ENCODE assay signal across 16 cellular contexts in genomic region chr15:90305932-90306331, GRCh38. TPM values are rescaled to one million over a fixed set of nuclear protein-coding genes. Genes with fewer than 3 reads are reported as not detected.
DNase-seq lines count a peak whose midpoint lies in the region; ATAC-seq, FAIRE-seq and TF ChIP-seq lines count a peak whose summit lies in the region.
"Had no signal": no experiment of that assay in that cellular context is flagged by ENCODE, and none has a peak within 500 bp of the region (broad histone marks: within the 10 kb centered on the region; RNA-seq: fewer than 3 reads in every experiment).

No MANE protein-coding gene starts in this region.

- no peak for ATAC-seq in HepG2
- no peak for ATAC-seq in right lobe of liver
- peak; percentile 24 to 62 for ATAC-seq in lower lobe of right lung
- no peak for ATAC-seq in GM18520 (IDR thresholded peaks at IDR 0.05; ENCODE audit: unreplicated experiment)

- peaks cover 0 to 4% of the 10 kb centered on the region in 2 experiments; a peak in 2 of 5 replicates for H3K27me3 ChIP-seq in HepG2 (ENCODE audit: control insufficient read depth in 1 of 2, insufficient read depth in 2 of 2, low read length in 2 of 2)
- no peaks in the 10 kb centered on the region for H3K27me3 ChIP-seq in right lobe of liver
- H3K27me3 ChIP-seq in lower lobe of right lung (ENCODE audit: low read depth) = no peaks in the 10 kb centered on the region
- no peaks in the 10 kb centered on the region for H3K27me3 ChIP-seq in MG63
- H3K27me3 ChIP-seq in MM.1S (replicated peaks; ENCODE audit: insufficient read depth, low read length) = no peaks in the 10 kb centered on the region

- H3K9me3 Mint-ChIP-seq in activated T-helper 2 cell treated with anti-CD3 and anti-CD28 coated beads, Interferon-gamma antibody, Interleukin-2, Interleukin-4, amounts not matched to agents 10 μg/mL and 5 μg/mL and 100 μg/mL, durations not matched to agents 14 hours and 24 hours and 36 hours = no peaks in the 10 kb centered on the region

- TF ChIP-seq RAD21 in HepG2 (CRISPR knock-in tag; IDR thresholded peaks at IDR 0.05) = no peak

- intact Hi-C loops in HepG2 (cut with micrococcal nuclease; ENCODE audit: unreplicated experiment) = no loop called here
- intact Hi-C loops in right lobe of liver (cut with DNase I) = no loop called here
- intact Hi-C loops in activated T-helper 2 cell treated with anti-CD3 and anti-CD28 coated beads, Interferon-gamma antibody, Interleukin-2, Interleukin-4, amounts not matched to agents 10 μg/mL and 5 μg/mL and 100 μg/mL, durations not matched to agents 14 hours and 24 hours and 36 hours (cut with micrococcal nuclease) = loop anchor here (5.0 kb wide), 1 partner anchor 101 kb away; no protein-coding TSS in a partner anchor
- intact Hi-C loops in lower lobe of right lung (cut with DNase I) = no loop called here

- CTCF ChIA-PET in HepG2 (lab: Yijun Ruan, JAX; ENCODE audit: low intra/inter-chr PET ratio, low total read pairs) = no interaction called here

- peak overlapping the region; percentile 55 for H3K4me3 Mint-ChIP-seq in activated T-helper 2 cell treated with anti-CD3 and anti-CD28 coated beads, Interferon-gamma antibody, Interleukin-2, Interleukin-4, amounts not matched to agents 10 μg/mL and 5 μg/mL and 100 μg/mL, durations not matched to agents 14 hours and 24 hours and 36 hours (ENCODE audit: low read depth)

- H3K4me2 ChIP-seq in HepG2 (ENCODE audit: low read depth, low read length) (no peak overlapping the region), MM.1S (ENCODE audit: low read depth, low read length) (no peak overlapping the region)

- H3K27ac Mint-ChIP-seq in activated T-helper 2 cell treated with anti-CD3 and anti-CD28 coated beads, Interferon-gamma antibody, Interleukin-2, Interleukin-4, amounts not matched to agents 10 μg/mL and 5 μg/mL and 100 μg/mL, durations not matched to agents 14 hours and 24 hours and 36 hours = peak overlapping the region; percentile 84

- H3K27ac ChIP-seq in HepG2 (ENCODE audit: extremely low read length, insufficient read depth, low read length) (no peak overlapping the region), right lobe of liver (no peak overlapping the region), lower lobe of right lung (peak overlapping the region; percentile 0), MM.1S (ENCODE audit: low read length) (no peak overlapping the region)
- H3K27ac ChIP-seq: HL-60, prostate gland had no signal

- H3K4me3 ChIP-seq in HepG2 (replicated peaks in 1 of 3; ENCODE audit: insufficient read depth in 1 of 3, low read depth in 2 of 3, low read length in 3 of 3) (no peak overlapping the region), right lobe of liver (no peak overlapping the region), lower lobe of right lung (no peak overlapping the region), MG63 (no peak overlapping the region), MM.1S (ENCODE audit: low read length) (no peak overlapping the region)
- H3K4me3 ChIP-seq: prostate gland had no signal

- DNase-seq in HepG2 (ENCODE audit: low spot score) (no peak), right lobe of liver (no peak), lower lobe of right lung (no peak), MG63 (no peak), MM.1S (no peak), activated gamma-delta T cell (lab: John Stamatoyannopoulos, UW) (no peak)
- DNase-seq in activated T-helper 2 cell treated with anti-CD3 and anti-CD28 coated beads, Interferon-gamma antibody, Interleukin-2, Interleukin-4, amounts not matched to agents 10 μg/mL and 5 μg/mL and 100 μg/mL, durations not matched to agents 14 hours and 24 hours and 36 hours (ENCODE audit: low spot score) = no peak
- DNase-seq: effector CD8-positive, alpha-beta T cell; midbrain; SHP77 treated with DMSO at 0.1 percent for 48 hours; trophoblast cell had no signal

- TF ChIP-seq POLR2A in HepG2 (IDR thresholded peaks at IDR 0.05; ENCODE audit: insufficient read depth in 1 of 2, low read depth in 2 of 2, low read length in 2 of 2) (no peak), right lobe of liver (IDR thresholded peaks at IDR 0.05) (no peak)

- peaks cover 46% of the 10 kb centered on the region for H3K4me1 Mint-ChIP-seq in activated T-helper 2 cell treated with anti-CD3 and anti-CD28 coated beads, Interferon-gamma antibody, Interleukin-2, Interleukin-4, amounts not matched to agents 10 μg/mL and 5 μg/mL and 100 μg/mL, durations not matched to agents 14 hours and 24 hours and 36 hours (ENCODE audit: low read depth)

- WGBS in HepG2 (ENCODE audit: low lambda C conversion rate) = 43% methylated on average over 3 of the region's 3 CpGs
- WGBS in right lobe of liver (ENCODE audit: insufficient coverage, low coverage, low lambda C conversion rate, missing lambda C conversion rate) = 41% methylated on average over 3 of the region's 3 CpGs

- H3K9me3 ChIP-seq in HepG2 (ENCODE audit: low read length) (no peaks in the 10 kb centered on the region), right lobe of liver (no peaks in the 10 kb centered on the region), lower lobe of right lung (no peaks in the 10 kb centered on the region), MG63 (no peaks in the 10 kb centered on the region), MM.1S (replicated peaks; ENCODE audit: insufficient read depth, low read length) (no peaks in the 10 kb centered on the region)
- H3K9me3 ChIP-seq: prostate gland had no signal

- H4K20me1 ChIP-seq in HepG2 (ENCODE audit: insufficient read depth, low read length) (no peaks in the 10 kb centered on the region), MM.1S (ENCODE audit: insufficient read depth, low read length) (no peaks in the 10 kb centered on the region)

- H2AFZ ChIP-seq in HepG2 (ENCODE audit: low read length) (no peak overlapping the region), MM.1S (ENCODE audit: low read length) (no peak overlapping the region)

- H3F3A ChIP-seq in MM.1S (ENCODE audit: insufficient read depth, low read length) = no peaks in the 10 kb centered on the region

- TF ChIP-seq CTCF in HepG2 (CRISPR knock-in tag; IDR thresholded peaks at IDR 0.05) = no peak
- no peak for TF ChIP-seq CTCF in right lobe of liver (IDR thresholded peaks at IDR 0.05)
- no peak for TF ChIP-seq CTCF in lower lobe of right lung (IDR thresholded peaks at IDR 0.05)
- no peak for TF ChIP-seq CTCF in MM.1S (IDR thresholded peaks at IDR 0.05; ENCODE audit: low read length)

- in situ Hi-C loops in HepG2 (cut with HindIII; ENCODE audit: extremely low pct_ligation_motif_present, low pct_unique_long_range_greater_than_20kb) = loop anchor here (10.0 kb wide), 1 partner anchor 299 kb away; no protein-coding TSS in a partner anchor

- H3K79me2 ChIP-seq in HepG2 (ENCODE audit: insufficient read depth, low read length) = no peaks in the 10 kb centered on the region
- H3K79me2 ChIP-seq in MM.1S (ENCODE audit: low read length) = no peaks in the 10 kb centered on the region

- H3K9ac ChIP-seq in HepG2 (ENCODE audit: insufficient read depth, low read depth, low read length) (no peak overlapping the region), MM.1S (ENCODE audit: low read length) (no peak overlapping the region)

- FAIRE-seq in HepG2 (lab: Jason Lieb, UNC) = no peak
- FAIRE-seq: astrocyte, frontal cortex had no signal

- no peaks in the 10 kb centered on the region for H3K27me3 Mint-ChIP-seq in activated T-helper 2 cell treated with anti-CD3 and anti-CD28 coated beads, Interferon-gamma antibody, Interleukin-2, Interleukin-4, amounts not matched to agents 10 μg/mL and 5 μg/mL and 100 μg/mL, durations not matched to agents 14 hours and 24 hours and 36 hours (ENCODE audit: low read depth)

- no peaks in the 10 kb centered on the region for H3K9me2 ChIP-seq in MM.1S (replicated peaks; ENCODE audit: insufficient read depth, low read length)

- no peak for TF ChIP-seq EP300 in HepG2 (IDR thresholded peaks at IDR 0.05; ENCODE audit: low read depth in 2 of 2, low read length in 2 of 2)
- TF ChIP-seq EP300 in HepG2 (CRISPR knock-in tag; IDR thresholded peaks at IDR 0.05; ENCODE audit: borderline replicate concordance) = no peak

- POLR2A ChIA-PET in HepG2 (lab: Yijun Ruan, JAX) = no interaction called here

- no peaks in the 10 kb centered on the region for H3K36me3 Mint-ChIP-seq in activated T-helper 2 cell treated with anti-CD3 and anti-CD28 coated beads, Interferon-gamma antibody, Interleukin-2, Interleukin-4, amounts not matched to agents 10 μg/mL and 5 μg/mL and 100 μg/mL, durations not matched to agents 14 hours and 24 hours and 36 hours (ENCODE audit: low read depth)

- BruUV-seq in HepG2 (replicated peaks; lab: Mats Ljungman, UMichigan) = no TSS peak

- peaks cover 27% of the 10 kb centered on the region for H3K4me1 ChIP-seq in HepG2 (ENCODE audit: insufficient read depth, low read length)
- H3K4me1 ChIP-seq in right lobe of liver = no peaks in the 10 kb centered on the region
- peaks cover 14% of the 10 kb centered on the region for H3K4me1 ChIP-seq in lower lobe of right lung
- no peaks in the 10 kb centered on the region for H3K4me1 ChIP-seq in MM.1S (ENCODE audit: low read length)
- H3K4me1 ChIP-seq: prostate gland had no signal

- H3K36me3 ChIP-seq in HepG2 (replicated peaks in 1 of 2; ENCODE audit: control insufficient read depth in 1 of 2, insufficient read depth in 2 of 2, low read length in 2 of 2) (no peaks in the 10 kb centered on the region), right lobe of liver (no peaks in the 10 kb centered on the region), lower lobe of right lung (no peaks in the 10 kb centered on the region), MG63 (no peaks in the 10 kb centered on the region), MM.1S (replicated peaks; ENCODE audit: insufficient read depth, low read length) (no peaks in the 10 kb centered on the region)
- H3K36me3 ChIP-seq: prostate gland had no signal

RNA-seq across cellular contexts. Expression of gene NGRN, which starts 40.5 kb away (rescaled TPM):
- total RNA-seq in HepG2 (2016; rRNA removed; fragmentation: Illumina TruSeq; extraction: Trizol) = 63.7 and 77.7 TPM in 2 replicates
- total RNA-seq in HepG2 (2016; cell fraction: cytosol; rRNA removed; fragmentation: Illumina TruSeq; extraction: Trizol; ENCODE audit: low read depth) = 11.5 and 13.8 TPM in 2 replicates
- 60.1 and 83.0 TPM in 2 replicates for total RNA-seq in HepG2 (2016; cell fraction: insoluble cytoplasmic fraction; rRNA removed; fragmentation: Illumina TruSeq; extraction: Trizol)
- 39.4 and 40.9 TPM in 2 replicates for total RNA-seq in HepG2 (2016; cell fraction: membrane; rRNA removed; fragmentation: Illumina TruSeq; extraction: Trizol)
- 26.7 and 28.3 TPM in 2 replicates for total RNA-seq in HepG2 (2016; cell fraction: nucleus; rRNA removed; fragmentation: Illumina TruSeq; extraction: Trizol)
- 39.8 and 44.2 TPM in 2 replicates for polyA plus RNA-seq in HepG2 (2011; rRNA removed)
- polyA plus RNA-seq in HepG2 (2011; cell fraction: cytosol; rRNA removed) = 31.8 and 47.0 TPM in 2 replicates
- 12.2 and 16.6 TPM in 2 replicates for polyA plus RNA-seq in HepG2 (2011; cell fraction: nucleus; rRNA removed)
- polyA plus RNA-seq in HepG2 (2012) = 42.4 and 48.2 TPM in 2 replicates
- 13.2 and 14.3 TPM in 2 replicates for polyA plus RNA-seq in HepG2 (2016; cell fraction: cytosol; fragmentation: Illumina TruSeq; extraction: Trizol; ENCODE audit: low read depth)
- polyA plus RNA-seq in HepG2 (2016; cell fraction: insoluble cytoplasmic fraction; fragmentation: Illumina TruSeq; extraction: Trizol; ENCODE audit: low read depth) = 79.7 and 93.5 TPM in 2 replicates
- 29.5 and 31.6 TPM in 2 replicates for polyA plus RNA-seq in HepG2 (2016; cell fraction: membrane; fragmentation: Illumina TruSeq; extraction: Trizol; ENCODE audit: low read depth)
- polyA plus RNA-seq in HepG2 (2016; cell fraction: nucleus; fragmentation: Illumina TruSeq; extraction: Trizol; ENCODE audit: insufficient read depth, low read depth) = 39.0 and 42.2 TPM in 2 replicates
- 32.4 and 58.8 TPM in 2 replicates for polyA minus RNA-seq in HepG2 (2011; rRNA and poly(A)+ RNA removed; ENCODE audit: low replicate concordance)
- 15.7 and 19.1 TPM in 2 replicates for polyA minus RNA-seq in HepG2 (2011; cell fraction: cytosol; rRNA and poly(A)+ RNA removed)
- 11.7 and 13.3 TPM in 2 replicates for polyA minus RNA-seq in HepG2 (2011; cell fraction: nucleus; rRNA and poly(A)+ RNA removed)
- total RNA-seq in right lobe of liver = 10 to 100 TPM; 24.0 to 29.5 (median 26.4) TPM
- 37.1 and 40.3 TPM in 2 replicates for total RNA-seq in activated T-helper 2 cell treated with anti-CD3 and anti-CD28 coated beads, Interferon-gamma antibody, Interleukin-2, Interleukin-4, amounts not matched to agents 10 μg/mL and 5 μg/mL and 100 μg/mL, durations not matched to agents 14 hours and 24 hours and 36 hours
- 73.4 TPM for total RNA-seq in lower lobe of right lung
- total RNA-seq in MG63 (2014; rRNA removed; shearing (Covaris generic); ENCODE audit: low replicate concordance) = 83.1 and 134 TPM in 2 replicates

RNA-seq across cellular contexts. Expression of gene ZNF774, which starts 46.2 kb away (rescaled TPM):
- total RNA-seq in HepG2 (2016; rRNA removed; fragmentation: Illumina TruSeq; extraction: Trizol) = 0.98 and 1.4 TPM in 2 replicates
- 0.09 and 1.2 TPM in 2 replicates for total RNA-seq in HepG2 (2016; cell fraction: cytosol; rRNA removed; fragmentation: Illumina TruSeq; extraction: Trizol; ENCODE audit: low read depth)
- 0.89 and 1.7 TPM in 2 replicates for total RNA-seq in HepG2 (2016; cell fraction: insoluble cytoplasmic fraction; rRNA removed; fragmentation: Illumina TruSeq; extraction: Trizol)
- 0.69 and 1.3 TPM in 2 replicates for total RNA-seq in HepG2 (2016; cell fraction: membrane; rRNA removed; fragmentation: Illumina TruSeq; extraction: Trizol)
- 0.78 and 1.6 TPM in 2 replicates for total RNA-seq in HepG2 (2016; cell fraction: nucleus; rRNA removed; fragmentation: Illumina TruSeq; extraction: Trizol)
- polyA plus RNA-seq in HepG2 (2011; rRNA removed) = 0.59 and 0.61 TPM in 2 replicates
- 0.31 and 0.60 TPM in 2 replicates for polyA plus RNA-seq in HepG2 (2011; cell fraction: cytosol; rRNA removed)
- 0.40 and 0.78 TPM in 2 replicates for polyA plus RNA-seq in HepG2 (2011; cell fraction: nucleus; rRNA removed)
- 0.52 and 0.92 TPM in 2 replicates for polyA plus RNA-seq in HepG2 (2012)
- 1.0 and 1.1 TPM in 2 replicates for polyA plus RNA-seq in HepG2 (2016; cell fraction: cytosol; fragmentation: Illumina TruSeq; extraction: Trizol; ENCODE audit: low read depth)
- polyA plus RNA-seq in HepG2 (2016; cell fraction: insoluble cytoplasmic fraction; fragmentation: Illumina TruSeq; extraction: Trizol; ENCODE audit: low read depth) = 0.79 and 1.3 TPM in 2 replicates
- polyA plus RNA-seq in HepG2 (2016; cell fraction: membrane; fragmentation: Illumina TruSeq; extraction: Trizol; ENCODE audit: low read depth) = 0.52 and 0.56 TPM in 2 replicates
- 1.7 and 3.0 TPM in 2 replicates for polyA plus RNA-seq in HepG2 (2016; cell fraction: nucleus; fragmentation: Illumina TruSeq; extraction: Trizol; ENCODE audit: insufficient read depth, low read depth)
- polyA minus RNA-seq in HepG2 (2011; rRNA and poly(A)+ RNA removed; ENCODE audit: low replicate concordance) = 0.54 and 2.1 TPM in 2 replicates
- polyA minus RNA-seq in HepG2 (2011; cell fraction: cytosol; rRNA and poly(A)+ RNA removed) = 0.18 and 0.59 TPM in 2 replicates
- 1.9 and 5.0 TPM in 2 replicates for polyA minus RNA-seq in HepG2 (2011; cell fraction: nucleus; rRNA and poly(A)+ RNA removed)
- total RNA-seq in right lobe of liver = 1 to 10 TPM; 1.2 to 2.5 (median 1.7) TPM
- total RNA-seq in activated T-helper 2 cell treated with anti-CD3 and anti-CD28 coated beads, Interferon-gamma antibody, Interleukin-2, Interleukin-4, amounts not matched to agents 10 μg/mL and 5 μg/mL and 100 μg/mL, durations not matched to agents 14 hours and 24 hours and 36 hours = 2.7 and 3.6 TPM in 2 replicates
- total RNA-seq in lower lobe of right lung = 5.5 TPM
- 0.07 TPM in 1 of 2 replicates, not detected in the other for total RNA-seq in MG63 (2014; rRNA removed; shearing (Covaris generic); ENCODE audit: low replicate concordance)

RNA-seq across cellular contexts. Expression of gene TTLL13, which starts 56.6 kb away (rescaled TPM):
- total RNA-seq in HepG2 (2016; rRNA removed; fragmentation: Illumina TruSeq; extraction: Trizol) (0.29 TPM in 1 of 2 replicates, not detected in the other), right lobe of liver (under 1 TPM in 2 of 6 experiments, not detected in 4; 0.13 to 0.46 TPM), lower lobe of right lung (not detected)
- 0.09 TPM in 1 of 2 replicates, not detected in the other for total RNA-seq in HepG2 (2016; cell fraction: cytosol; rRNA removed; fragmentation: Illumina TruSeq; extraction: Trizol; ENCODE audit: low read depth)
- 0.11 TPM in 1 of 2 replicates, not detected in the other for total RNA-seq in HepG2 (2016; cell fraction: insoluble cytoplasmic fraction; rRNA removed; fragmentation: Illumina TruSeq; extraction: Trizol)
- 0.21 TPM in 1 of 2 replicates, not detected in the other for total RNA-seq in HepG2 (2016; cell fraction: membrane; rRNA removed; fragmentation: Illumina TruSeq; extraction: Trizol)
- 0.25 TPM in 1 of 2 replicates, not detected in the other for total RNA-seq in HepG2 (2016; cell fraction: nucleus; rRNA removed; fragmentation: Illumina TruSeq; extraction: Trizol)
- polyA plus RNA-seq in HepG2 (2011; rRNA removed) = 0.07 and 0.08 TPM in 2 replicates
- polyA plus RNA-seq in HepG2 (2011; cell fraction: cytosol; rRNA removed) = 0.04 and 0.14 TPM in 2 replicates
- 0.21 and 0.51 TPM in 2 replicates for polyA plus RNA-seq in HepG2 (2011; cell fraction: nucleus; rRNA removed)
- not detected in 2 replicates for polyA plus RNA-seq in HepG2 (2012)
- polyA plus RNA-seq in HepG2 (2016; cell fraction: cytosol; fragmentation: Illumina TruSeq; extraction: Trizol; ENCODE audit: low read depth) = not detected in 2 replicates
- polyA plus RNA-seq in HepG2 (2016; cell fraction: insoluble cytoplasmic fraction; fragmentation: Illumina TruSeq; extraction: Trizol; ENCODE audit: low read depth) = not detected in 2 replicates
- polyA plus RNA-seq in HepG2 (2016; cell fraction: membrane; fragmentation: Illumina TruSeq; extraction: Trizol; ENCODE audit: low read depth) = 0.09 TPM in 1 of 2 replicates, not detected in the other
- polyA plus RNA-seq in HepG2 (2016; cell fraction: nucleus; fragmentation: Illumina TruSeq; extraction: Trizol; ENCODE audit: insufficient read depth, low read depth) = 0.28 TPM in 1 of 2 replicates, not detected in the other
- not detected in 2 replicates for polyA minus RNA-seq in HepG2 (2011; rRNA and poly(A)+ RNA removed; ENCODE audit: low replicate concordance)
- polyA minus RNA-seq in HepG2 (2011; cell fraction: cytosol; rRNA and poly(A)+ RNA removed) = not detected in 2 replicates
- 0.26 TPM in 1 of 2 replicates, not detected in the other for polyA minus RNA-seq in HepG2 (2011; cell fraction: nucleus; rRNA and poly(A)+ RNA removed)
- total RNA-seq in activated T-helper 2 cell treated with anti-CD3 and anti-CD28 coated beads, Interferon-gamma antibody, Interleukin-2, Interleukin-4, amounts not matched to agents 10 μg/mL and 5 μg/mL and 100 μg/mL, durations not matched to agents 14 hours and 24 hours and 36 hours = 0.34 and 1.3 TPM in 2 replicates
- total RNA-seq in MG63 (2014; rRNA removed; shearing (Covaris generic); ENCODE audit: low replicate concordance) = 0.07 TPM in 1 of 2 replicates, not detected in the other
- total RNA-seq: astrocyte had no signal

Comparison
In these comparisons a context has a peak if more than half of its experiments do, and no peak if none do; other contexts are left out.
1. ATAC-seq: peak in lower lobe of right lung (2 of 2); none in HepG2 (single experiment), right lobe of liver (0 of 4) and GM18520 (single experiment).